33 cellular contexts compared by ENCODE assay signal in genomic region chr3:10625307-10625706, GRCh38.
"Had no signal": no experiment of that assay in that cellular context is flagged by ENCODE, and none has a peak within 500 bp of the region (broad histone marks: within the 10 kb centered on the region; RNA-seq: fewer than 3 reads in every experiment).

No MANE protein-coding gene starts in this region.

- H3K27me3 ChIP-seq: Peyer's patch had no signal

- H3K36me3 ChIP-seq: brain microvascular endothelial cell, Peyer's patch had no signal

- H3K4me3 ChIP-seq: Peyer's patch had no signal

- H3K9me3 ChIP-seq: Peyer's patch had no signal

- H3K27ac Mint-ChIP-seq: activated B cell treated with CpG ODN at 0.5 μM for 24 hours; activated CD4-positive, alpha-beta memory T cell treated with anti-CD3 and anti-CD28 coated beads for 36 hours; activated naive CD8-positive, alpha-beta T cell treated with anti-CD3 and anti-CD28 coated beads for 36 hours; activated T-helper 1 cell treated with anti-CD3 and anti-CD28 coated beads, Interleukin-12 subunit alpha, Interleukin-12 subunit beta, Interleukin-2, Interleukin-4 antibody, amounts not matched to agents 30 ng/mL and 10 ng/mL and 1 ng/mL, durations not matched to agents 14 hours and 24 hours and 36 hours had no signal

- DNase-seq: activated B cell treated with CpG ODN at 0.5 μM for 24 hours; activated CD4-positive, alpha-beta memory T cell treated with anti-CD3 and anti-CD28 coated beads for 36 hours; activated CD4-positive, alpha-beta T cell treated with anti-CD3 and anti-CD28 coated beads for 4 hours; activated CD4-positive, alpha-beta T cell treated with anti-CD3 and anti-CD28 coated beads, Interleukin-2, amount 50 U/mL, for 1 hour; activated CD4-positive, CD25-positive, alpha-beta regulatory T cell treated with anti-CD3 and anti-CD28 coated beads, Interleukin-2, amount 50 U/mL, for 72 hours; activated CD8-positive, alpha-beta memory T cell treated with anti-CD3 and anti-CD28 coated beads, Interleukin-2, amount 50 U/mL, for 4 hours; activated naive CD4-positive, alpha-beta T cell; activated naive CD4-positive, alpha-beta T cell treated with anti-CD3 and anti-CD28 coated beads, Interleukin-2, amount 50 U/mL, for 16 hours; activated naive CD8-positive, alpha-beta T cell treated with anti-CD3 and anti-CD28 coated beads for 36 hours; activated T-cell treated with anti-CD3 and anti-CD28 coated beads for 4 hours; activated T-cell treated with anti-CD3 and anti-CD28 coated beads, Interleukin-2, amount 50 U/mL, for 4 hours; amniotic stem cell; aorta; brain microvascular endothelial cell; central memory CD4-positive, alpha-beta T cell; MM.1S; MV-4-11; NCI-H1092; NCI-H1436 treated with DMSO at 0.1 percent for 48 hours; NCI-H1694 treated with DMSO at 0.1 percent for 48 hours; NCI-H2029; NCI-H345; NCI-H524 treated with DMSO at 0.1 percent for 48 hours; PC-3; Peyer's patch; RPMI8226; SHP77 treated with DMSO at 0.1 percent for 48 hours; SW 1271; T-helper 1 cell; T-helper 2 cell; T-helper 9 cell had no signal

- H3K4me1 ChIP-seq: Peyer's patch had no signal

- H3K9me3 Mint-ChIP-seq: activated B cell treated with CpG ODN at 0.5 μM for 24 hours; activated CD4-positive, alpha-beta memory T cell treated with anti-CD3 and anti-CD28 coated beads for 36 hours; activated naive CD8-positive, alpha-beta T cell treated with anti-CD3 and anti-CD28 coated beads for 36 hours; activated T-cell treated with anti-CD3 and anti-CD28 coated beads, Interleukin-2, amount 50 U/mL, for 4 hours; activated T-helper 1 cell treated with anti-CD3 and anti-CD28 coated beads, Interleukin-12 subunit alpha, Interleukin-12 subunit beta, Interleukin-2, Interleukin-4 antibody, amounts not matched to agents 30 ng/mL and 10 ng/mL and 1 ng/mL, durations not matched to agents 14 hours and 24 hours and 36 hours had no signal

- H3K4me1 Mint-ChIP-seq: activated B cell treated with CpG ODN at 0.5 μM for 24 hours; activated naive CD8-positive, alpha-beta T cell treated with anti-CD3 and anti-CD28 coated beads for 36 hours had no signal

- ATAC-seq: activated T-cell treated with anti-CD3 and anti-CD28 coated beads, Interleukin-2, amount 50 U/mL, for 4 hours; PC-3 had no signal

- H3K4me3 Mint-ChIP-seq: activated B cell treated with CpG ODN at 0.5 μM for 24 hours; activated CD4-positive, alpha-beta memory T cell treated with anti-CD3 and anti-CD28 coated beads for 36 hours; activated naive CD8-positive, alpha-beta T cell treated with anti-CD3 and anti-CD28 coated beads for 36 hours; activated T-cell treated with anti-CD3 and anti-CD28 coated beads, Interleukin-2, amount 50 U/mL, for 4 hours; activated T-helper 1 cell treated with anti-CD3 and anti-CD28 coated beads, Interleukin-12 subunit alpha, Interleukin-12 subunit beta, Interleukin-2, Interleukin-4 antibody, amounts not matched to agents 30 ng/mL and 10 ng/mL and 1 ng/mL, durations not matched to agents 14 hours and 24 hours and 36 hours had no signal

- H3K27ac ChIP-seq: brain microvascular endothelial cell, Peyer's patch, VCaP had no signal

- H3K36me3 Mint-ChIP-seq: activated CD4-positive, alpha-beta memory T cell treated with anti-CD3 and anti-CD28 coated beads for 36 hours; activated naive CD8-positive, alpha-beta T cell treated with anti-CD3 and anti-CD28 coated beads for 36 hours had no signal
